28 cellular contexts compared by ENCODE assay signal in genomic region chr17:50076221-50076590, GRCh38.
"Had no signal": no experiment of that assay in that cellular context is flagged by ENCODE, and none has a peak within 500 bp of the region (broad histone marks: within the 10 kb centered on the region; RNA-seq: fewer than 3 reads in every experiment).

No MANE protein-coding gene starts in this region.

- DNase-seq: activated B cell treated with CpG ODN at 0.5 μM for 24 hours; activated CD4-positive, alpha-beta memory T cell treated with anti-CD3 and anti-CD28 coated beads for 36 hours; activated CD4-positive, alpha-beta T cell treated with anti-CD3 and anti-CD28 coated beads for 4 hours; activated CD4-positive, alpha-beta T cell treated with anti-CD3 and anti-CD28 coated beads, Interleukin-2, amount 50 U/mL, for 1 hour; activated CD4-positive, CD25-positive, alpha-beta regulatory T cell treated with anti-CD3 and anti-CD28 coated beads, Interleukin-2, amount 50 U/mL, for 72 hours; activated CD8-positive, alpha-beta memory T cell treated with anti-CD3 and anti-CD28 coated beads, Interleukin-2, amount 50 U/mL, for 4 hours; activated gamma-delta T cell treated with Interleukin-2 at 50 U/mL for 16 hours; activated naive CD4-positive, alpha-beta T cell treated with anti-CD3 and anti-CD28 coated beads for 36 hours; activated T-cell treated with anti-CD3 and anti-CD28 coated beads for 4 hours; activated T-cell treated with anti-CD3 and anti-CD28 coated beads, Interleukin-2, amount 50 U/mL, for 4 hours; adrenal gland; anterior cingulate cortex; brain microvascular endothelial cell; Karpas-422; KBM-7; MG63; MV-4-11; NCI-H1092; NCI-H1436 treated with DMSO at 0.1 percent for 48 hours; NCI-H1694 treated with DMSO at 0.1 percent for 48 hours; NCI-H2029; NCI-H510A; NCI-H748 treated with DMSO at 0.1 percent for 48 hours; NK-92 treated with Interleukin-12 subunit alpha and Interleukin-12 subunit beta, amount 100 ng/mL, for 24 hours; PC-9; SHP77 treated with DMSO at 0.1 percent for 48 hours; SK-N-SH had no signal

- H3K27ac ChIP-seq: adrenal gland, brain microvascular endothelial cell, PC-9, SJSA1 had no signal

- H3K27me3 ChIP-seq: adrenal gland, brain microvascular endothelial cell, MG63, SJSA1 had no signal

- H3K4me3 ChIP-seq: adrenal gland, MG63, PC-9, SJSA1 had no signal

- H3K9me3 ChIP-seq: adrenal gland, MG63, SJSA1, SK-N-SH had no signal

- H3K4me1 ChIP-seq: SJSA1 had no signal
